19 cellular contexts compared by ENCODE assay signal in the genomic region with DNA sequence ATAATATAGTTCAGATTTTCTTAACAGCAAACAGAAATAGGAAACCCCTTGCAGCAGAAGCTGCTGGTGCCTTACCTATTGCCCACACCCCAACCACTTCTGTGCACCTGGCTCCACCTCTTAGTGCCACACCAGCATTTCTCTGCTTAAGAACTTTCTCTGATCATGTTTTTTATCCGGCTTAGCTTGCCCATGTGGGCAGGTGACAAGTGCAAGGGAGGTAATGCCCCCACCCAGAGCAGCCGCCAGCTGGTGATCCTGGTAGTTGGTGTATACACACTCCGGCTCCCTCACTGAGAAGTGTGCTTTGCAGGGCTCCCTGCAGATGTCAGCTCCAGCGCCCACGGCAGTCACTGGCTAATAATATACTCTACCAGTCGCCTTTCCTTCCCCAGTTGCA.
A peak's percentile ranks its signal among the peaks of the same experiment; 100 is the strongest.
DNase-seq lines count a peak whose midpoint lies in the region; ATAC-seq and FAIRE-seq lines count a peak whose summit lies in the region.
"Had no signal": no experiment of that assay in that cellular context is flagged by ENCODE, and none has a peak within 500 bp of the region (broad histone marks: within the 10 kb centered on the region; RNA-seq: fewer than 3 reads in every experiment).

No MANE protein-coding gene starts in this region.

- peaks cover 0 to 6% (median 2%) of the 10 kb centered on the region in 5 donors for H3K27me3 Mint-ChIP-seq in naive thymus-derived CD8-positive, alpha-beta T cell
- peaks cover 3% of the 10 kb centered on the region for H3K27me3 Mint-ChIP-seq in activated CD4-positive, alpha-beta T cell treated with anti-CD3 and anti-CD28 coated beads, Interleukin-2, amount 10 ng/mL, durations not matched to agents 7 days and 5 days

- in situ Hi-C loops in ACHN (cut with HindIII; ENCODE audit: low pct_ligation_motif_present, low pct_unique_long_range_greater_than_20kb, low sequenced_read_pairs): no loop called here

- peak overlapping the region in 7 of 10 donors; percentile 11 to 68 (median 40) for H3K4me3 Mint-ChIP-seq in naive thymus-derived CD8-positive, alpha-beta T cell
- no peak overlapping the region for H3K4me3 Mint-ChIP-seq in activated CD4-positive, alpha-beta T cell treated with anti-CD3 and anti-CD28 coated beads, Interleukin-2, amount 10 ng/mL, durations not matched to agents 7 days and 5 days

- no peaks in the 10 kb centered on the region for H3K9me3 Mint-ChIP-seq in naive thymus-derived CD8-positive, alpha-beta T cell
- H3K9me3 Mint-ChIP-seq in activated CD4-positive, alpha-beta T cell treated with anti-CD3 and anti-CD28 coated beads, Interleukin-2, amount 10 ng/mL, durations not matched to agents 7 days and 5 days: no peaks in the 10 kb centered on the region

- FAIRE-seq in HTR-8/SVneo (lab: Jason Lieb, UNC): no peak
- FAIRE-seq: A549, GM12892, H54 had no signal

- no peaks in the 10 kb centered on the region for H3K36me3 Mint-ChIP-seq in naive thymus-derived CD8-positive, alpha-beta T cell
- H3K36me3 Mint-ChIP-seq in activated CD4-positive, alpha-beta T cell treated with anti-CD3 and anti-CD28 coated beads, Interleukin-2, amount 10 ng/mL, durations not matched to agents 7 days and 5 days (ENCODE audit: low read depth): no peaks in the 10 kb centered on the region

- CTCF ChIA-PET in activated CD4-positive, alpha-beta T cell treated with anti-CD3 and anti-CD28 coated beads, Interleukin-2, amount 10 ng/mL, durations not matched to agents 7 days and 5 days (lab: Charles Lee): interaction anchor here (1.1 to 1.4 kb wide), 3 partner anchors 10 to 18 kb away, joined by 3 read pairs; no protein-coding TSS in a partner anchor

- peaks cover 12 to 26% (median 22%) of the 10 kb centered on the region in 4 donors for H3K4me1 Mint-ChIP-seq in naive thymus-derived CD8-positive, alpha-beta T cell
- H3K4me1 Mint-ChIP-seq in activated CD4-positive, alpha-beta T cell treated with anti-CD3 and anti-CD28 coated beads, Interleukin-2, amount 10 ng/mL, durations not matched to agents 7 days and 5 days: peaks cover 10% of the 10 kb centered on the region

- H3K27ac Mint-ChIP-seq in naive thymus-derived CD8-positive, alpha-beta T cell: peak overlapping the region in 3 of 10 donors; percentile 16 to 85 (median 46)
- no peak overlapping the region for H3K27ac Mint-ChIP-seq in activated CD4-positive, alpha-beta T cell treated with anti-CD3 and anti-CD28 coated beads, Interleukin-2, amount 10 ng/mL, durations not matched to agents 7 days and 5 days

- peak; percentile 56 for DNase-seq in NCI-H2107 treated with DMSO at 0.1 percent for 48 hours (lab: John Stamatoyannopoulos, UW; ENCODE audit: unreplicated experiment)
- no peak for DNase-seq in NCI-H2107 (lab: John Stamatoyannopoulos, UW)
- DNase-seq in NCI-H1694 (lab: John Stamatoyannopoulos, UW): peak; percentile 48
- DNase-seq in NCI-H82 treated with DMSO at 0.1 percent for 48 hours (lab: John Stamatoyannopoulos, UW; ENCODE audit: unreplicated experiment): peak; percentile 9
- peak in 7 of 10 donors; percentile 4 to 64 (median 20) for DNase-seq in naive thymus-derived CD8-positive, alpha-beta T cell
- no peak for DNase-seq in activated CD4-positive, alpha-beta T cell treated with anti-CD3 and anti-CD28 coated beads, Interleukin-2, amount 10 ng/mL, durations not matched to agents 7 days and 5 days
- no peak for DNase-seq in HTR-8/SVneo (ENCODE audit: insufficient read length, low spot score)
- DNase-seq in ACHN: no peak
- DNase-seq: activated CD4-positive, alpha-beta T cell treated with anti-CD3 and anti-CD28 coated beads for 4 hours; activated naive CD4-positive, alpha-beta T cell treated with anti-CD3 and anti-CD28 coated beads, Interleukin-2, amount 50 U/mL, for 16 hours; Calu3; cortex of kidney; foreskin melanocyte; NCI-H1048; nucleus accumbens; upper lobe of right lung had no signal

- ATAC-seq in naive thymus-derived CD8-positive, alpha-beta T cell: peak; percentile 73 to 76
- ATAC-seq: A549, upper lobe of right lung had no signal

- POLR2A ChIA-PET in naive thymus-derived CD8-positive, alpha-beta T cell (lab: Charles Lee): interaction anchor here (0.7 kb wide), 1 partner anchor 167 kb away, joined by 3 read pairs; no protein-coding TSS in a partner anchor
- POLR2A ChIA-PET in activated CD4-positive, alpha-beta T cell treated with anti-CD3 and anti-CD28 coated beads, Interleukin-2, amount 10 ng/mL, durations not matched to agents 7 days and 5 days (lab: Charles Lee): no interaction called here

Comparison
In these comparisons a context has a peak if more than half of its experiments do, and no peak if none do; other contexts are left out.
1. DNase-seq: peak in NCI-H2107 treated with DMSO at 0.1 percent for 48 hours (single experiment), NCI-H1694 (single experiment), NCI-H82 treated with DMSO at 0.1 percent for 48 hours (single experiment) and naive thymus-derived CD8-positive, alpha-beta T cell (7 of 10); none in NCI-H2107 (single experiment), activated CD4-positive, alpha-beta T cell treated with anti-CD3 and anti-CD28 coated beads, Interleukin-2, amount 10 ng/mL, durations not matched to agents 7 days and 5 days (single experiment), HTR-8/SVneo (single experiment) and ACHN (single experiment).